15 cellular contexts compared by ENCODE assay signal in genomic region chr14:23929131-23929530, GRCh38. TPM values are rescaled to one million over a fixed set of nuclear protein-coding genes. Genes with fewer than 3 reads are reported as not detected.
DNase-seq lines count a peak whose midpoint lies in the region; TF ChIP-seq lines count a peak whose summit lies in the region.
"Had no signal": no experiment of that assay in that cellular context is flagged by ENCODE, and none has a peak within 500 bp of the region (broad histone marks: within the 10 kb centered on the region; RNA-seq: fewer than 3 reads in every experiment).

No MANE protein-coding gene starts in this region.

- peak; percentile 19 for DNase-seq in NCI-H1105 treated with DMSO at 0.1 percent for 48 hours (lab: John Stamatoyannopoulos, UW)
- no peak for DNase-seq in NCI-H1105 (lab: John Stamatoyannopoulos, UW)
- DNase-seq in mesenchymal stem cell: no peak
- peak; percentile 65 for DNase-seq in superior temporal gyrus (ENCODE audit: extremely low spot score)
- no peak for DNase-seq in nephron progenitor cell
- no peak for DNase-seq in HuH-7 (ENCODE audit: low spot score)
- no peak for DNase-seq in smooth muscle cell (lab: John Stamatoyannopoulos, UW; ENCODE audit: unreplicated experiment)
- DNase-seq: NCI-H2081 treated with DMSO at 0.1 percent for 48 hours, SHP77 treated with DMSO at 0.1 percent for 48 hours had no signal

- H3K36me3 Mint-ChIP-seq in brain: no peaks in the 10 kb centered on the region
- no peaks in the 10 kb centered on the region for H3K36me3 Mint-ChIP-seq in nephron progenitor cell (ENCODE audit: low read depth)
- H3K36me3 Mint-ChIP-seq: CD8-positive, alpha-beta T cell; IgD-negative memory B cell had no signal

- H2BK5ac ChIP-seq in mesenchymal stem cell (ENCODE audit: low read depth, low read length, poor library complexity, severe bottlenecking): no peak overlapping the region

- H3K27me3 ChIP-seq in mesenchymal stem cell (ENCODE audit: control insufficient read depth in 1 of 2, insufficient read depth in 1 of 2, low read length in 2 of 2): peaks cover 0 to 16% of the 10 kb centered on the region in 2 experiments
- no peaks in the 10 kb centered on the region for H3K27me3 ChIP-seq in smooth muscle cell (ENCODE audit: low read depth)

- H4K8ac ChIP-seq in mesenchymal stem cell (ENCODE audit: low read length): no peak overlapping the region

- no peak overlapping the region for H2BK12ac ChIP-seq in mesenchymal stem cell (ENCODE audit: low read length in 2 of 2)

- H3K4me2 ChIP-seq in mesenchymal stem cell (ENCODE audit: low read length, poor library complexity, severe bottlenecking) (no peak overlapping the region), smooth muscle cell (no peak overlapping the region)

- H3K27ac ChIP-seq in mesenchymal stem cell (ENCODE audit: low read length, poor library complexity, severe bottlenecking) (no peak overlapping the region), smooth muscle cell (ENCODE audit: low read depth) (no peak overlapping the region)
- H3K27ac ChIP-seq: 22Rv1, RWPE1, SK-N-MC had no signal

- H3K9me3 ChIP-seq in mesenchymal stem cell (ENCODE audit: control insufficient read depth, low read length) (no peaks in the 10 kb centered on the region), smooth muscle cell (replicated peaks; ENCODE audit: low read depth) (no peaks in the 10 kb centered on the region)

- no peaks in the 10 kb centered on the region for H4K20me1 ChIP-seq in smooth muscle cell (ENCODE audit: low read depth)

- peaks cover 6% of the 10 kb centered on the region for H3K27me3 Mint-ChIP-seq in brain
- H3K27me3 Mint-ChIP-seq in nephron progenitor cell (ENCODE audit: low read depth, poor library complexity): peaks cover 26% of the 10 kb centered on the region

- WGBS in mesenchymal stem cell: no CpG with 5 or more reads among the region's 5 CpGs
- WGBS in smooth muscle cell (ENCODE audit: low lambda C conversion rate): 75% methylated on average over 5 of the region's 5 CpGs

- H3K36me3 ChIP-seq in mesenchymal stem cell (ENCODE audit: control insufficient read depth in 1 of 2, insufficient read depth in 2 of 2, low read depth in 1 of 2, low read length in 2 of 2): no peaks in the 10 kb centered on the region
- no peaks in the 10 kb centered on the region for H3K36me3 ChIP-seq in smooth muscle cell (ENCODE audit: low read depth)

- peak overlapping the region in 3 of 5 experiments; percentile 41 to 65 (median 64) for H3K4me3 Mint-ChIP-seq in brain
- H3K4me3 Mint-ChIP-seq in nephron progenitor cell: no peak overlapping the region
- H3K4me3 Mint-ChIP-seq: CD8-positive, alpha-beta T cell; IgD-negative memory B cell had no signal

- no peaks in the 10 kb centered on the region for H3K79me2 ChIP-seq in smooth muscle cell (ENCODE audit: low read depth)

- H3K4me1 ChIP-seq in mesenchymal stem cell (ENCODE audit: control insufficient read depth, insufficient read depth, low read depth, low read length): peaks cover 1% of the 10 kb centered on the region
- no peaks in the 10 kb centered on the region for H3K4me1 ChIP-seq in smooth muscle cell (ENCODE audit: low read depth)

- peak overlapping the region; percentile 20 to 95 (median 82) for H3K27ac Mint-ChIP-seq in brain
- H3K27ac Mint-ChIP-seq in nephron progenitor cell: no peak overlapping the region
- H3K27ac Mint-ChIP-seq: CD8-positive, alpha-beta T cell; IgD-negative memory B cell had no signal

- H2AFZ ChIP-seq in mesenchymal stem cell (ENCODE audit: low read depth, low read length) (no peak overlapping the region), smooth muscle cell (ENCODE audit: low read depth) (no peak overlapping the region)

- no peak overlapping the region for H4K91ac ChIP-seq in mesenchymal stem cell (ENCODE audit: low read length)

- no peaks in the 10 kb centered on the region for H3F3A ChIP-seq in smooth muscle cell (ENCODE audit: low read depth)

- no peak overlapping the region for H2AK5ac ChIP-seq in mesenchymal stem cell (ENCODE audit: low read length, severe bottlenecking)

- no peak overlapping the region for H3K4me3 ChIP-seq in mesenchymal stem cell (ENCODE audit: insufficient read depth in 1 of 2, low read depth in 1 of 2, low read length in 2 of 2)
- H3K4me3 ChIP-seq in smooth muscle cell: no peak overlapping the region
- H3K4me3 ChIP-seq: SK-N-MC had no signal

- H3K9me3 Mint-ChIP-seq in brain (no peaks in the 10 kb centered on the region), nephron progenitor cell (no peaks in the 10 kb centered on the region)
- H3K9me3 Mint-ChIP-seq: CD8-positive, alpha-beta T cell; IgD-negative memory B cell had no signal

- no peak overlapping the region for H3K4ac ChIP-seq in mesenchymal stem cell (ENCODE audit: low read depth in 1 of 2, low read length in 2 of 2)

- H3K4me1 Mint-ChIP-seq in brain: peaks cover 36% of the 10 kb centered on the region
- H3K4me1 Mint-ChIP-seq in nephron progenitor cell: peaks cover 20% of the 10 kb centered on the region
- H3K4me1 Mint-ChIP-seq: IgD-negative memory B cell had no signal

- H3K23ac ChIP-seq in mesenchymal stem cell (ENCODE audit: low read length in 2 of 2): no peak overlapping the region

- H3K14ac ChIP-seq in mesenchymal stem cell (ENCODE audit: low read length in 2 of 2): no peak overlapping the region

- H3K9ac ChIP-seq in mesenchymal stem cell (ENCODE audit: low read length) (peak overlapping the region; percentile 2), smooth muscle cell (ENCODE audit: low read depth) (no peak overlapping the region)

- H3K18ac ChIP-seq in mesenchymal stem cell (ENCODE audit: low read depth in 1 of 2, low read length in 2 of 2): no peak overlapping the region

- no peak overlapping the region for H2BK15ac ChIP-seq in mesenchymal stem cell (ENCODE audit: low read depth, poor library complexity, severe bottlenecking)

- TF ChIP-seq CTCF in brain (conservative IDR thresholded peaks at IDR 0.05) (no peak), nephron progenitor cell (IDR thresholded peaks at IDR 0.05) (no peak), smooth muscle cell (IDR thresholded peaks at IDR 0.05; ENCODE audit: borderline replicate concordance, insufficient read depth, poor library complexity, severe bottlenecking) (no peak)

- no peak overlapping the region for H2BK120ac ChIP-seq in mesenchymal stem cell (ENCODE audit: low read depth, low read length)

- no peaks in the 10 kb centered on the region for H3K79me1 ChIP-seq in mesenchymal stem cell (replicated peaks; ENCODE audit: low read length, poor library complexity, severe bottlenecking)

RNA-seq across cellular contexts. Expression of gene DHRS4, which starts 24.4 kb away (rescaled TPM):
- 29.5 TPM for polyA plus RNA-seq in brain (ENCODE audit: insufficient read depth, low read depth, low replicate concordance)
- 27.2 TPM for polyA plus RNA-seq in mesenchymal stem cell (2013, experiment 1 of 2)
- polyA plus RNA-seq in mesenchymal stem cell (2013, experiment 2 of 2): 24.9 TPM
- total RNA-seq in smooth muscle cell: 16.7 and 33.1 TPM in 2 replicates
- 30.9 and 37.4 TPM in 2 replicates for polyA plus RNA-seq in smooth muscle cell

RNA-seq across cellular contexts. Expression of gene DHRS4L2, which starts 59.6 kb away (rescaled TPM):
- polyA plus RNA-seq in brain (ENCODE audit: insufficient read depth, low read depth, low replicate concordance): 24.5 TPM
- 33.0 TPM for polyA plus RNA-seq in mesenchymal stem cell (2013, experiment 1 of 2)
- 34.1 TPM for polyA plus RNA-seq in mesenchymal stem cell (2013, experiment 2 of 2)
- total RNA-seq in smooth muscle cell: 8.2 and 10.6 TPM in 2 replicates
- 21.5 and 26.0 TPM in 2 replicates for polyA plus RNA-seq in smooth muscle cell

Comparison
In these comparisons a context has a peak if more than half of its experiments do, and no peak if none do; other contexts are left out.
1. DNase-seq: peak in NCI-H1105 treated with DMSO at 0.1 percent for 48 hours (single experiment) and superior temporal gyrus (single experiment); none in NCI-H1105 (single experiment), mesenchymal stem cell (single experiment), nephron progenitor cell (single experiment), HuH-7 (single experiment) and smooth muscle cell (single experiment).